ENCODE assay signal across 12 cellular contexts in the genomic region with DNA sequence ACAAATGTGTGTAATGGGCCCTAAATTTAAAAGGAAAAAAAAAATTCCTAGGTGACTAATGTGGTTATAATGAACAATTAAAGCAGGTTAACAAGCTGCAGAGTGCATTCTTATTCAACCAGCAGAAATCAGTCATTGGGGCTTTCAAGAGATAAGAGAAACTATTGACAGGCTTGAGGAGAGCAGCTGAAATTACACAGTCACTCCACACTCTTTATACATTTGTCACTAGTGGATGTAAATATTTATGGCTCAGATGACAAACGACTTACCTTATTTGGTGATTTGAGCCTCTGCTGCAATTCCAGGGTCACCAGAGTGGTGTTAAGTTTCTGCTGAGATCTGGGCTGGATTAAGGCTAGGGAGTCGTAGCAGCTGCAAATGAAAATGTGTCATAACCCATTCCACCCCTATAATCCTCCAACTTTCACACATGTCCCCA.
DNase-seq lines count a peak whose midpoint lies in the region; ATAC-seq, FAIRE-seq and TF ChIP-seq lines count a peak whose summit lies in the region.
"Had no signal": no experiment of that assay in that cellular context is flagged by ENCODE, and none has a peak within 500 bp of the region (broad histone marks: within the 10 kb centered on the region; RNA-seq: fewer than 3 reads in every experiment).

No MANE protein-coding gene starts in this region.

- POLR2A ChIA-PET in HEK293 (lab: Yijun Ruan, JAX) (interaction anchor here (0.6 kb wide), 1 partner anchor 1251 kb away, joined by 3 read pairs; no protein-coding TSS in a partner anchor), H1 (lab: Charles Lee; ENCODE audit: partially characterized antibody) (no interaction called here)
- POLR2A ChIA-PET in activated CD4-positive, alpha-beta memory T cell treated with anti-CD3 and anti-CD28 coated beads, Interleukin-2, amount 10 ng/mL, durations not matched to agents 7 days and 5 days (lab: Charles Lee) = no interaction called here

- no peak overlapping the region for H3K4ac ChIP-seq in H1 (replicated peaks; ENCODE audit: insufficient read length, low read depth, low read length)

- H4K20me1 ChIP-seq in H1 (replicated peaks in 1 of 2; ENCODE audit: control insufficient read depth in 1 of 2, insufficient read depth in 2 of 2, low read length in 2 of 2) = no peaks in the 10 kb centered on the region

- peaks cover 32% of the 10 kb centered on the region for H3K4me1 Mint-ChIP-seq in progenitor cell of endocrine pancreas (ENCODE audit: low read depth)
- no peaks in the 10 kb centered on the region for H3K4me1 Mint-ChIP-seq in activated CD4-positive, alpha-beta memory T cell treated with anti-CD3 and anti-CD28 coated beads, Interleukin-2, amount 10 ng/mL, durations not matched to agents 7 days and 5 days
- H3K4me1 Mint-ChIP-seq: activated CD4-positive, alpha-beta T cell treated with anti-CD3 and anti-CD28 coated beads, Interleukin-2, amount 10 ng/mL, durations not matched to agents 24 days and 14 days had no signal

- CTCF ChIA-PET in HEK293 (lab: Yijun Ruan, JAX) = no interaction called here
- CTCF ChIA-PET in H1 (lab: Charles Lee; ENCODE audit: partially characterized antibody) = no interaction called here
- CTCF ChIA-PET in activated CD4-positive, alpha-beta memory T cell treated with anti-CD3 and anti-CD28 coated beads, Interleukin-2, amount 10 ng/mL, durations not matched to agents 7 days and 5 days (lab: Charles Lee) = no interaction called here

- 72% methylated on average over 2 of the region's 2 CpGs; no CpG with 5 or more reads in 1 of the 2 experiments for WGBS in H1 (ENCODE audit: extremely low coverage in 1 of 2, insufficient coverage in 1 of 2, insufficient read length in 1 of 2, insufficient replicate concordance in 2 of 2, low coverage in 1 of 2, low lambda C conversion rate in 2 of 2, missing lambda C conversion rate in 1 of 2), 2 experiments

- H2BK20ac ChIP-seq in H1 (ENCODE audit: low read length) = no peak overlapping the region

- H3K4me2 ChIP-seq in H1 (ENCODE audit: insufficient read depth in 1 of 2, low read depth in 2 of 2, low read length in 2 of 2) = no peak overlapping the region

- no peak for FAIRE-seq in H1 (lab: Jason Lieb, UNC)

- no peak overlapping the region for H3K4me3 Mint-ChIP-seq in progenitor cell of endocrine pancreas (ENCODE audit: low read depth)
- H3K4me3 Mint-ChIP-seq in activated CD4-positive, alpha-beta memory T cell treated with anti-CD3 and anti-CD28 coated beads, Interleukin-2, amount 10 ng/mL, durations not matched to agents 7 days and 5 days = no peak overlapping the region
- H3K4me3 Mint-ChIP-seq: activated CD4-positive, alpha-beta T cell treated with anti-CD3 and anti-CD28 coated beads, Interleukin-2, amount 10 ng/mL, durations not matched to agents 24 days and 14 days had no signal

- H2AFZ ChIP-seq in H1 (ENCODE audit: low read length) = no peak overlapping the region

- no peak overlapping the region for H4K8ac ChIP-seq in H1 (ENCODE audit: extremely low read depth, insufficient read depth, low read length)

- H3K23me2 ChIP-seq in H1 (ENCODE audit: low read depth, low read length) = no peaks in the 10 kb centered on the region

- no peak overlapping the region for H3K56ac ChIP-seq in H1 (replicated peaks; ENCODE audit: insufficient read length, low read depth, low read length)

- no peak overlapping the region for H2BK15ac ChIP-seq in H1 (ENCODE audit: low read length)

- H3K14ac ChIP-seq in H1 (ENCODE audit: insufficient read length) = no peak overlapping the region

- H2AK5ac ChIP-seq in H1 (ENCODE audit: low read depth, low read length) = no peak overlapping the region

- intact Hi-C loops in dorsolateral prefrontal cortex (cut with DNase I) = no loop called here

- no peak for TF ChIP-seq EP300 in H1 (IDR thresholded peaks at IDR 0.05; ENCODE audit: borderline replicate concordance in 1 of 2, low read depth in 2 of 2, low read length in 2 of 2)

- H3K9me3 ChIP-seq in HEK293 (ENCODE audit: control insufficient read depth, insufficient read depth, low read depth, low read length) = no peaks in the 10 kb centered on the region
- H3K9me3 ChIP-seq in H1 (ENCODE audit: insufficient read depth in 2 of 2, low read depth in 1 of 2, low read length in 1 of 2) = no peaks in the 10 kb centered on the region
- H3K9me3 ChIP-seq: prostate gland had no signal

- H3K9ac ChIP-seq in H1 (replicated peaks in 1 of 4; ENCODE audit: extremely low read depth in 1 of 4, low read depth in 3 of 4, low read length in 3 of 4) = no peak overlapping the region; a peak in 1 of 7 replicates

- H3K9me3 Mint-ChIP-seq in progenitor cell of endocrine pancreas (ENCODE audit: low read depth) = peaks cover 3% of the 10 kb centered on the region
- H3K9me3 Mint-ChIP-seq in activated CD4-positive, alpha-beta memory T cell treated with anti-CD3 and anti-CD28 coated beads, Interleukin-2, amount 10 ng/mL, durations not matched to agents 7 days and 5 days = no peaks in the 10 kb centered on the region
- H3K9me3 Mint-ChIP-seq: activated CD4-positive, alpha-beta T cell treated with anti-CD3 and anti-CD28 coated beads, Interleukin-2, amount 10 ng/mL, durations not matched to agents 24 days and 14 days; activated naive CD4-positive, alpha-beta T cell treated with anti-CD3 and anti-CD28 coated beads, Interleukin-2, amount 50 U/mL, for 72 hours had no signal

- H2BK12ac ChIP-seq in H1 (ENCODE audit: low read depth, low read length) = no peak overlapping the region

- H3K27ac ChIP-seq in HEK293 (ENCODE audit: extremely low read depth, low read depth, low read length) (no peak overlapping the region; the same call in 1 of the 2 replicates), H1 (ENCODE audit: low read depth, low read length) (no peak overlapping the region), dorsolateral prefrontal cortex (no peak overlapping the region)
- H3K27ac ChIP-seq: prostate gland had no signal

- peaks cover 7% of the 10 kb centered on the region; the same call in 1 of the 2 replicates for H3K4me1 ChIP-seq in HEK293 (ENCODE audit: control insufficient read depth, insufficient read depth, low read length)
- H3K4me1 ChIP-seq in H1 (replicated peaks in 1 of 4; ENCODE audit: control insufficient read depth in 3 of 4, insufficient read depth in 4 of 4, low read length in 3 of 4) = peaks cover 1 to 6% (median 3%) of the 10 kb centered on the region in 4 experiments; a peak in 3 of 7 replicates
- H3K4me1 ChIP-seq: prostate gland had no signal

- TF ChIP-seq POLR2A in H1 (IDR thresholded peaks at IDR 0.05; ENCODE audit: control extremely low read depth in 1 of 2, low read depth in 2 of 2, low read length in 2 of 2) = no peak

- H3K4me3 ChIP-seq in HEK293 (ENCODE audit: low read depth, low read length) (no peak overlapping the region), H1 (ENCODE audit: extremely low read depth in 1 of 4, insufficient read depth in 2 of 4, low read depth in 3 of 4, low read length in 4 of 4) (no peak overlapping the region), dorsolateral prefrontal cortex (no peak overlapping the region)
- H3K4me3 ChIP-seq: prostate gland had no signal

- no peak overlapping the region for H4K5ac ChIP-seq in H1 (ENCODE audit: insufficient read length, low read depth, low read length)

- DNase-seq in NCI-H510A (lab: John Stamatoyannopoulos, UW) (peak; percentile 31), H1 (ENCODE audit: low read depth in 1 of 2, low spot score in 2 of 2) (no peak), progenitor cell of endocrine pancreas (ENCODE audit: low spot score, unreplicated experiment) (no peak), dorsolateral prefrontal cortex (no peak)
- no peak for DNase-seq in activated CD4-positive, alpha-beta memory T cell treated with anti-CD3 and anti-CD28 coated beads, Interleukin-2, amount 10 ng/mL, durations not matched to agents 7 days and 5 days
- DNase-seq: activated CD4-positive, alpha-beta T cell treated with anti-CD3 and anti-CD28 coated beads, Interleukin-2, amount 10 ng/mL, durations not matched to agents 24 days and 14 days; GF-D8; Karpas-422 had no signal

- H3K79me2 ChIP-seq in H1 (ENCODE audit: control insufficient read depth in 1 of 2, insufficient read depth in 2 of 2, low read length in 2 of 2) = no peaks in the 10 kb centered on the region

- H3K27me3 ChIP-seq in H1 (replicated peaks in 1 of 4; ENCODE audit: control insufficient read depth in 3 of 4, extremely low read depth in 1 of 4, insufficient read depth in 3 of 4, low read length in 3 of 4) (no peaks in the 10 kb centered on the region), dorsolateral prefrontal cortex (no peaks in the 10 kb centered on the region)

- ATAC-seq in GM18498 (IDR thresholded peaks at IDR 0.05; ENCODE audit: unreplicated experiment) = no peak

- no peak overlapping the region for H3K18ac ChIP-seq in H1 (ENCODE audit: extremely low read depth, low read length)

- TF ChIP-seq RAD21 in H1 (IDR thresholded peaks at IDR 0.05 in 1 of 2, conservative IDR thresholded peaks at IDR 0.05 in 1 of 2; ENCODE audit: low read depth in 2 of 2, low read length in 2 of 2) = no peak

- no peaks in the 10 kb centered on the region for H3K79me1 ChIP-seq in H1 (ENCODE audit: low read depth, low read length)

- H3K36me3 ChIP-seq in HEK293 (ENCODE audit: control insufficient read depth in 2 of 2, insufficient read depth in 1 of 2, low read length in 2 of 2) = no peaks in the 10 kb centered on the region
- no peaks in the 10 kb centered on the region; a peak in 1 of 8 replicates for H3K36me3 ChIP-seq in H1 (ENCODE audit: control insufficient read depth in 2 of 4, insufficient read depth in 4 of 4, low read length in 3 of 4)
- H3K36me3 ChIP-seq: prostate gland had no signal

- no peaks in the 10 kb centered on the region for H3K27me3 Mint-ChIP-seq in progenitor cell of endocrine pancreas
- no peaks in the 10 kb centered on the region for H3K27me3 Mint-ChIP-seq in activated CD4-positive, alpha-beta memory T cell treated with anti-CD3 and anti-CD28 coated beads, Interleukin-2, amount 10 ng/mL, durations not matched to agents 7 days and 5 days
- H3K27me3 Mint-ChIP-seq: activated CD4-positive, alpha-beta T cell treated with anti-CD3 and anti-CD28 coated beads, Interleukin-2, amount 10 ng/mL, durations not matched to agents 24 days and 14 days had no signal

- H2BK5ac ChIP-seq in H1 (ENCODE audit: low read depth, low read length) = no peak overlapping the region

- no peak overlapping the region for H3K23ac ChIP-seq in H1 (ENCODE audit: insufficient read length)

- no peaks in the 10 kb centered on the region for H3K36me3 Mint-ChIP-seq in progenitor cell of endocrine pancreas (ENCODE audit: insufficient read depth)
- H3K36me3 Mint-ChIP-seq in activated CD4-positive, alpha-beta memory T cell treated with anti-CD3 and anti-CD28 coated beads, Interleukin-2, amount 10 ng/mL, durations not matched to agents 7 days and 5 days (ENCODE audit: low read depth) = no peaks in the 10 kb centered on the region
- H3K36me3 Mint-ChIP-seq: activated naive CD4-positive, alpha-beta T cell treated with anti-CD3 and anti-CD28 coated beads, Interleukin-2, amount 50 U/mL, for 72 hours had no signal

- TF ChIP-seq CTCF in HEK293 (tag by site-specific recombination; IDR thresholded peaks at IDR 0.05) = no peak
- TF ChIP-seq CTCF in H1 (IDR thresholded peaks at IDR 0.05; ENCODE audit: control extremely low read depth in 1 of 3, insufficient read depth in 1 of 3, low read depth in 1 of 3, low read length in 3 of 3) = no peak
- TF ChIP-seq CTCF in progenitor cell of endocrine pancreas (IDR thresholded peaks at IDR 0.05; ENCODE audit: unreplicated experiment) = no peak
- no peak for TF ChIP-seq CTCF in dorsolateral prefrontal cortex (IDR thresholded peaks at IDR 0.05 in 54 of 56, conservative IDR thresholded peaks at IDR 0.05 in 2 of 56; ENCODE audit: low read depth in 1 of 56, partially characterized antibody in 56 of 56)

- no peak overlapping the region for H4K91ac ChIP-seq in H1 (replicated peaks; ENCODE audit: insufficient read length, low read length)

- no peak overlapping the region for H2BK120ac ChIP-seq in H1 (replicated peaks; ENCODE audit: low read depth, low read length)

- H3K27ac Mint-ChIP-seq in progenitor cell of endocrine pancreas = peak overlapping the region; percentile 78
- H3K27ac Mint-ChIP-seq in activated CD4-positive, alpha-beta memory T cell treated with anti-CD3 and anti-CD28 coated beads, Interleukin-2, amount 10 ng/mL, durations not matched to agents 7 days and 5 days = no peak overlapping the region
- H3K27ac Mint-ChIP-seq: activated CD4-positive, alpha-beta T cell treated with anti-CD3 and anti-CD28 coated beads, Interleukin-2, amount 10 ng/mL, durations not matched to agents 24 days and 14 days; activated naive CD4-positive, alpha-beta T cell treated with anti-CD3 and anti-CD28 coated beads, Interleukin-2, amount 50 U/mL, for 72 hours had no signal

Comparison
In these comparisons a context has a peak if more than half of its experiments do, and no peak if none do; other contexts are left out.
1. Of the 6 proteins assayed by ChIP-seq in both HEK293 and H1: peak only in HEK293: BCL11A; only in H1: none; in both: none; in neither: 5.